31 cellular contexts compared by ENCODE assay signal in genomic region chr14:77113644-77114043, GRCh38. TPM values are rescaled to one million over a fixed set of nuclear protein-coding genes. Genes with fewer than 3 reads are reported as not detected.
DNase-seq lines count a peak whose midpoint lies in the region; ATAC-seq, FAIRE-seq and TF ChIP-seq lines count a peak whose summit lies in the region.
"Had no signal": no experiment of that assay in that cellular context is flagged by ENCODE, and none has a peak within 500 bp of the region (broad histone marks: within the 10 kb centered on the region; RNA-seq: fewer than 3 reads in every experiment).

No MANE protein-coding gene starts in this region.

- no peak for TF ChIP-seq CTCF in activated B cell treated with CpG ODN at 0.5 μM for 24 hours (IDR thresholded peaks at IDR 0.05)
- no peak for TF ChIP-seq CTCF in osteoblast (IDR thresholded peaks at IDR 0.05; ENCODE audit: extremely low read depth, low read depth, low read length)

- H3K4me1 Mint-ChIP-seq in activated B cell treated with CpG ODN at 0.5 μM for 24 hours, result peaks cover 45% of the 10 kb centered on the region
- H3K4me1 Mint-ChIP-seq: activated naive CD8-positive, alpha-beta T cell treated with anti-CD3 and anti-CD28 coated beads, Interleukin-2, amount 10 ng/mL, durations not matched to agents 7 days and 5 days; central memory CD8-positive, alpha-beta T cell had no signal

- POLR2A ChIA-PET in activated B cell treated with CpG ODN at 0.5 μM for 24 hours (lab: Charles Lee), result interaction anchor here (0.6 to 2.4 kb wide), 2 partner anchors 10 to 15 kb away, joined by 3 to 10 read pairs; partner anchors contain the start of gene CIPC

- no peak overlapping the region for H3K4me3 ChIP-seq in esophagus (ENCODE audit: low read depth in 1 of 2, low read length in 2 of 2)
- H3K4me3 ChIP-seq in right cardiac atrium (ENCODE audit: low read length), result no peak overlapping the region
- H3K4me3 ChIP-seq in osteoblast (ENCODE audit: insufficient read depth, low read length), result no peak overlapping the region
- H3K4me3 ChIP-seq: ascending aorta, uterus had no signal

- H3K36me3 ChIP-seq in esophagus (ENCODE audit: control insufficient read depth in 2 of 2, insufficient read depth in 2 of 2, low read length in 1 of 2) (peaks cover 14 to 17% of the 10 kb centered on the region in 2 donors), osteoblast (ENCODE audit: insufficient read depth, low read length) (peaks cover 41% of the 10 kb centered on the region)
- H3K36me3 ChIP-seq: uterus had no signal

- DNase-seq in activated B cell treated with CpG ODN at 0.5 μM for 24 hours (no peak), right cardiac atrium (peak in 2 of 3 donors; percentile 70 to 78), substantia nigra (lab: John Stamatoyannopoulos, UW) (peak in 1 of 49 donors; percentile 53), osteoblast (ENCODE audit: insufficient read length, low spot score, missing footprints) (no peak), midbrain (lab: John Stamatoyannopoulos, UW) (no peak), H54 (ENCODE audit: insufficient read length, low spot score) (no peak), NCI-H2107 (lab: John Stamatoyannopoulos, UW) (no peak)
- DNase-seq: activated CD4-positive, alpha-beta T cell treated with anti-CD3 and anti-CD28 coated beads for 4 hours; activated gamma-delta T cell; activated naive CD8-positive, alpha-beta T cell treated with anti-CD3 and anti-CD28 coated beads, Interleukin-2, amount 10 ng/mL, durations not matched to agents 7 days and 5 days; activated T-cell treated with anti-CD3 and anti-CD28 coated beads, Interleukin-2, amount 50 U/mL, for 1 hour; Caco-2; DMS79; GF-D8; MM.1S; naive thymus-derived CD8-positive, alpha-beta T cell; NCI-H446 treated with DMSO at 0.1 percent for 48 hours; uterus had no signal

- H3K27me3 ChIP-seq in esophagus (ENCODE audit: control insufficient read depth in 1 of 2, insufficient read depth in 2 of 2, low read length in 2 of 2) (no peaks in the 10 kb centered on the region), right cardiac atrium (ENCODE audit: control insufficient read depth, insufficient read depth) (no peaks in the 10 kb centered on the region), osteoblast (ENCODE audit: insufficient read depth, low read length) (no peaks in the 10 kb centered on the region)
- H3K27me3 ChIP-seq: ascending aorta, uterus had no signal

- FAIRE-seq in H54 (lab: Jason Lieb, UNC), result no peak
- FAIRE-seq: GM18507 had no signal

- intact Hi-C loops in activated B cell treated with CpG ODN at 0.5 μM for 24 hours (cut with micrococcal nuclease) (no loop called here), right cardiac atrium (cut with DNase I) (no loop called here)

- H2AFZ ChIP-seq in osteoblast (ENCODE audit: low read length), result no peak overlapping the region

- H3K4me1 ChIP-seq in esophagus (ENCODE audit: control insufficient read depth in 2 of 2, insufficient read depth in 2 of 2, low read length in 1 of 2) (peaks cover 0 to 4% of the 10 kb centered on the region in 2 donors), right cardiac atrium (ENCODE audit: control insufficient read depth, insufficient read depth, low read length) (peaks cover 5% of the 10 kb centered on the region), osteoblast (ENCODE audit: insufficient read depth, low read length) (no peaks in the 10 kb centered on the region)
- H3K4me1 ChIP-seq: Caco-2 had no signal

- no peaks in the 10 kb centered on the region for H3K9me3 Mint-ChIP-seq in activated B cell treated with CpG ODN at 0.5 μM for 24 hours
- H3K9me3 Mint-ChIP-seq: activated naive CD8-positive, alpha-beta T cell treated with anti-CD3 and anti-CD28 coated beads, Interleukin-2, amount 10 ng/mL, durations not matched to agents 7 days and 5 days; central memory CD8-positive, alpha-beta T cell; mesothelial cell of epicardium; naive thymus-derived CD8-positive, alpha-beta T cell had no signal

- CTCF ChIA-PET in activated B cell treated with CpG ODN at 0.5 μM for 24 hours (lab: Charles Lee), result interaction anchor here (0.7 to 1.2 kb wide), 3 partner anchors 11 to 17 kb away, joined by 3 to 4 read pairs (median 3); no protein-coding TSS in a partner anchor

- ATAC-seq in activated B cell treated with CpG ODN at 0.5 μM for 24 hours (ENCODE audit: low read depth), result no peak
- peak; percentile 80 to 85 for ATAC-seq in right cardiac atrium
- ATAC-seq: naive thymus-derived CD8-positive, alpha-beta T cell; SK-N-SH treated with all-trans-retinoic acid at 6 μM for 48 hours had no signal

- peak overlapping the region; percentile 35 for H3K27ac Mint-ChIP-seq in activated B cell treated with CpG ODN at 0.5 μM for 24 hours
- H3K27ac Mint-ChIP-seq: mesothelial cell of epicardium had no signal

- peaks cover 81% of the 10 kb centered on the region for H3K36me3 Mint-ChIP-seq in activated B cell treated with CpG ODN at 0.5 μM for 24 hours (ENCODE audit: low read depth)

- WGBS in esophagus, 2 donors, result 90% methylated on average over 11 of the region's 11 CpGs
- WGBS in right cardiac atrium, result 67% methylated on average over 11 of the region's 11 CpGs

- H3K9me3 ChIP-seq in esophagus (ENCODE audit: control insufficient read depth in 2 of 2, insufficient read depth in 1 of 2, low read depth in 1 of 2, low read length in 1 of 2) (no peaks in the 10 kb centered on the region), right cardiac atrium (ENCODE audit: control insufficient read depth, low read length) (no peaks in the 10 kb centered on the region), osteoblast (ENCODE audit: low read depth, low read length) (no peaks in the 10 kb centered on the region)
- H3K9me3 ChIP-seq: ascending aorta, Caco-2, uterus had no signal

- H3K27ac ChIP-seq in esophagus (ENCODE audit: low read depth in 2 of 2, low read length in 1 of 2) (peak overlapping the region; percentile 44 to 86), right cardiac atrium (ENCODE audit: low read length) (peak overlapping the region; percentile 80), substantia nigra (ENCODE audit: low read depth, low read length, poor library complexity, severe bottlenecking) (peak overlapping the region; percentile 28), osteoblast (ENCODE audit: low read depth, low read length) (no peak overlapping the region)
- H3K27ac ChIP-seq: ascending aorta, C4-2B, KMS-11, RWPE1, uterus had no signal

- peaks cover 3% of the 10 kb centered on the region for H4K20me1 ChIP-seq in osteoblast (ENCODE audit: insufficient read depth, low read length)

- H3K4me2 ChIP-seq in osteoblast (ENCODE audit: insufficient read depth, low read length), result no peak overlapping the region
- H3K4me2 ChIP-seq: KMS-11 had no signal

- no peak for TF ChIP-seq POLR2A in H54 (IDR thresholded peaks at IDR 0.05; ENCODE audit: low read depth, low read length)

- no peak overlapping the region for H3K4me3 Mint-ChIP-seq in activated B cell treated with CpG ODN at 0.5 μM for 24 hours
- H3K4me3 Mint-ChIP-seq: activated naive CD8-positive, alpha-beta T cell treated with anti-CD3 and anti-CD28 coated beads, Interleukin-2, amount 10 ng/mL, durations not matched to agents 7 days and 5 days; central memory CD8-positive, alpha-beta T cell; mesothelial cell of epicardium; naive thymus-derived CD8-positive, alpha-beta T cell had no signal

- H3K27me3 Mint-ChIP-seq in activated B cell treated with CpG ODN at 0.5 μM for 24 hours, result no peaks in the 10 kb centered on the region
- H3K27me3 Mint-ChIP-seq: activated naive CD8-positive, alpha-beta T cell treated with anti-CD3 and anti-CD28 coated beads, Interleukin-2, amount 10 ng/mL, durations not matched to agents 7 days and 5 days; central memory CD8-positive, alpha-beta T cell; naive thymus-derived CD8-positive, alpha-beta T cell had no signal

- no peaks in the 10 kb centered on the region for H3K79me2 ChIP-seq in osteoblast (ENCODE audit: insufficient read depth, low read length)

RNA-seq across cellular contexts. Expression of gene CIPC, which starts 15.6 kb away (rescaled TPM):
- total RNA-seq in activated B cell treated with CpG ODN at 0.5 μM for 24 hours (26.6 and 28.5 TPM in 2 replicates), right cardiac atrium (10 to 100 TPM; 54.3 to 73.1 (median 65.9) TPM), osteoblast (15.9 and 16.6 TPM in 2 replicates)
- polyA plus RNA-seq in esophagus (10 to 100 TPM in 1 of 2 donors, 1 to 10 TPM in 1; 9.3 to 12.0 TPM), right cardiac atrium (28.1 TPM)

RNA-seq across cellular contexts. Expression of gene ZDHHC22, which starts 27.9 kb away (rescaled TPM):
- total RNA-seq in activated B cell treated with CpG ODN at 0.5 μM for 24 hours (not detected in 2 replicates), right cardiac atrium (not detected), osteoblast (not detected in 2 replicates)
- polyA plus RNA-seq in esophagus (not detected), right cardiac atrium (not detected)
- total RNA-seq: activated CD8-positive, alpha-beta memory T cell treated with anti-CD3 and anti-CD28 coated beads for 36 hours; activated naive CD8-positive, alpha-beta T cell treated with anti-CD3 and anti-CD28 coated beads, Interleukin-2, amount 10 ng/mL, durations not matched to agents 7 days and 5 days; ascending aorta; Caco-2; liver; mesothelial cell of epicardium; naive thymus-derived CD8-positive, alpha-beta T cell; subcutaneous adipose tissue; T-helper 2 cell treated with Interferon-gamma antibody and Interleukin-4, amounts not matched to agents 100 ng/mL and 5 ng/mL, for 36 hours; uterus had no signal
- polyA plus RNA-seq: liver; naive thymus-derived CD8-positive, alpha-beta T cell had no signal

Comparison
In these comparisons a context has a peak if more than half of its experiments do, and no peak if none do; other contexts are left out.
1. DNase-seq: peak in right cardiac atrium (2 of 3); none in activated B cell treated with CpG ODN at 0.5 μM for 24 hours (single experiment), osteoblast (single experiment), midbrain (single experiment), H54 (single experiment) and NCI-H2107 (single experiment).